12 cellular contexts compared by ENCODE assay signal in the genomic region with DNA sequence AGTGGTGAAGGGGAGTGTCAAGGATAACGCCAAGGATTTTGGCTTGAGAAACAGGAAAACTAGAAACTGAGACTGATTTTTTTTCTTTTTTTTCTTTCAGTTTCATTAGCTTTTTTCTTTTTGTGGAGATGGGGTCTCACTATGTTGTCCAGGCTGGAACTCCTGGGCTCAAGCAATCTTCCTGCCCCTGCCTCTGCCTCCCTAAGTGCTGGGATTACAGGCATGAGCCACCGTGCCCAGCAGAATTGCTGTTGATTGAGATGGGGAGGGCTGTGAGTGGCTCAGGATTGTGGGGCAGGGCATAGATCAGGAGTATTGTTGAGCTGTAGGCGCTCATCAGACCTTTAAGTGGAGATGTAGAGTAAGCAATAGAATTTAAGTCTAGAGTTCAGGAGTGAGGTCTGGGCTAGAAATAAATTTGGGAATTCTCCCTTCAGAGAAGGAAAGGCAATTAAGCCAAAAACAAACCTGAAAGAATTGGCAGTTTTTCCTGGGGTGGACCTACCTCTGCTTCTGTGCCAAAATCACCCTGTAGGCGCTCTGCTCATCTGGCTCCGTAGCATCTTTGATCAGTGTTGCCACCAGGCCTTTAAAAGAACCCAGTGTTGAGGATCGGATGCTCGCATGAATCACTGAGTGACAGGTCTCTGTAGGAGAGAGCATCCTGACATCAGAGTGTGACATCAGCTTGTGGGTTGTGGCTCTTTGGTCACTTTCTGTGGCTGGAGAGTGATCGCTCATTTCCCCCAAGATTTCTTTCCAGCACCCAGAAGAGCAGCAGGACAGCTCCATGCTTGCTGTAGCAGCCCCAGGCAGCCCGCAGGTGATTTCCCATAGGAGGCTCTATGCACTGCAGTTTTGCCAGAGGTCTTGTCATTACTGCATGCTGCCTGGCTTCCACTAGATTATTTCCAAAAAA. TPM values are rescaled to one million over a fixed set of nuclear protein-coding genes. Genes with fewer than 3 reads are reported as not detected.
A peak's percentile ranks its signal among the peaks of the same experiment; 100 is the strongest.
DNase-seq lines count a peak whose midpoint lies in the region; ATAC-seq and TF ChIP-seq lines count a peak whose summit lies in the region.
"Had no signal": no experiment of that assay in that cellular context is flagged by ENCODE, and none has a peak within 500 bp of the region (broad histone marks: within the 10 kb centered on the region; RNA-seq: fewer than 3 reads in every experiment).

No MANE protein-coding gene starts in this region.

- H2BK120ac ChIP-seq in IMR-90 (ENCODE audit: low read depth, low read length), result no peak overlapping the region
- no peak overlapping the region for H2BK120ac ChIP-seq in mesendoderm (ENCODE audit: low read depth, low read length)

- CTCF ChIA-PET in IMR-90 (lab: Yijun Ruan, JAX), result no interaction called here

- no peak overlapping the region for H4K91ac ChIP-seq in IMR-90 (ENCODE audit: insufficient read depth, low read depth, low read length)

- H3K4me2 ChIP-seq in IMR-90 (ENCODE audit: low read depth, low read length) (no peak overlapping the region), mesendoderm (ENCODE audit: low read length) (no peak overlapping the region)

- H3K9me3 Mint-ChIP-seq in activated naive CD4-positive, alpha-beta T cell treated with anti-CD3 and anti-CD28 coated beads, Interleukin-2, amount 50 U/mL, for 72 hours, result no peaks in the 10 kb centered on the region

- dilution Hi-C loops in IMR-90 (cut with HindIII; ENCODE audit: low sequenced_read_pairs, unreplicated experiment), result no loop called here

- no peak for TF ChIP-seq CTCF in IMR-90 (conservative IDR thresholded peaks at IDR 0.05; ENCODE audit: low read depth, low read length)

- no peak overlapping the region for H2AFZ ChIP-seq in IMR-90 (replicated peaks; ENCODE audit: low read length, poor library complexity)

- H3K36me3 Mint-ChIP-seq in activated naive CD4-positive, alpha-beta T cell treated with anti-CD3 and anti-CD28 coated beads, Interleukin-2, amount 50 U/mL, for 72 hours, result no peaks in the 10 kb centered on the region

- no peak overlapping the region for H3K23ac ChIP-seq in IMR-90 (ENCODE audit: low read depth, low read length)
- no peak overlapping the region for H3K23ac ChIP-seq in mesendoderm (ENCODE audit: low read length)

- H3K27ac Mint-ChIP-seq in activated naive CD4-positive, alpha-beta T cell treated with anti-CD3 and anti-CD28 coated beads, Interleukin-2, amount 50 U/mL, for 72 hours, result peak overlapping the region in 1 of 2 donors; percentile 16

- ATAC-seq in IMR-90 (ENCODE audit: low read depth), result peak; percentile 27; the same call in 1 of the 2 replicates
- peak; percentile 97 to 98 for ATAC-seq in activated naive CD4-positive, alpha-beta T cell treated with anti-CD3 and anti-CD28 coated beads, Interleukin-2, amount 50 U/mL, for 72 hours
- ATAC-seq in HG03342 (IDR thresholded peaks at IDR 0.05; ENCODE audit: unreplicated experiment), result no peak
- ATAC-seq: right cardiac atrium had no signal

- no peaks in the 10 kb centered on the region for H3K9me3 ChIP-seq in IMR-90 (ENCODE audit: control insufficient read depth, insufficient read depth, low read length)
- H3K9me3 ChIP-seq: lower lobe of right lung, thoracic aorta had no signal

- H3K36me3 ChIP-seq in IMR-90 (ENCODE audit: control insufficient read depth, insufficient read depth, low read length), result peaks cover 10% of the 10 kb centered on the region
- no peaks in the 10 kb centered on the region for H3K36me3 ChIP-seq in mesendoderm (ENCODE audit: control insufficient read depth, insufficient read depth, low read length)
- H3K36me3 ChIP-seq: lower lobe of right lung, thoracic aorta had no signal

- H4K5ac ChIP-seq in IMR-90 (ENCODE audit: low read depth, low read length) (no peak overlapping the region), mesendoderm (ENCODE audit: low read length) (no peak overlapping the region)

- in situ Hi-C loops in IMR-90 (cut with MboI; ENCODE audit: low sequenced_read_pairs), result no loop called here

- intact Hi-C loops in IMR-90 (cut with micrococcal nuclease), result no loop called here

- no peak overlapping the region for H2AK9ac ChIP-seq in IMR-90 (replicated peaks; ENCODE audit: low read depth, low read length, poor library complexity)

- H3K4ac ChIP-seq in IMR-90 (ENCODE audit: low read depth, low read length) (no peak overlapping the region), mesendoderm (ENCODE audit: low read depth, low read length) (no peak overlapping the region)

- H3K79me1 ChIP-seq in IMR-90 (ENCODE audit: low read depth in 1 of 2, low read length in 2 of 2), result peaks cover 42 to 91% of the 10 kb centered on the region in 2 experiments
- peaks cover 3% of the 10 kb centered on the region for H3K79me1 ChIP-seq in mesendoderm (ENCODE audit: low read length)

- peaks cover 83% of the 10 kb centered on the region for H4K20me1 ChIP-seq in IMR-90 (ENCODE audit: insufficient read depth, low read length)

- H3K79me2 ChIP-seq in mesendoderm (ENCODE audit: control insufficient read depth, insufficient read depth, low read length), result peaks cover 1% of the 10 kb centered on the region

- H3K9me1 ChIP-seq in IMR-90 (ENCODE audit: insufficient read depth, low read length), result peaks cover 11% of the 10 kb centered on the region

- H3K4me3 ChIP-seq in IMR-90 (ENCODE audit: insufficient read depth, low read depth, low read length) (no peak overlapping the region), mesendoderm (ENCODE audit: low read length) (no peak overlapping the region)
- H3K4me3 ChIP-seq: lower lobe of right lung, thoracic aorta had no signal

- H3K27me3 ChIP-seq in IMR-90 (ENCODE audit: control insufficient read depth, insufficient read depth, low read length), result no peaks in the 10 kb centered on the region
- no peaks in the 10 kb centered on the region for H3K27me3 ChIP-seq in mesendoderm (ENCODE audit: insufficient read depth, low read length, poor library complexity)

- POLR2A ChIA-PET in IMR-90 (lab: Charles Lee; ENCODE audit: unreplicated experiment), result no interaction called here

- H2BK5ac ChIP-seq in IMR-90 (ENCODE audit: low read depth, low read length, poor library complexity, severe bottlenecking), result no peak overlapping the region
- H2BK5ac ChIP-seq in mesendoderm (ENCODE audit: low read length), result no peak overlapping the region

- TF ChIP-seq RAD21 in IMR-90 (IDR thresholded peaks at IDR 0.05; ENCODE audit: low read length), result no peak

- H3K27ac ChIP-seq in IMR-90 (ENCODE audit: insufficient read depth, low read length), result no peak overlapping the region
- no peak overlapping the region for H3K27ac ChIP-seq in mesendoderm (ENCODE audit: low read depth, low read length)
- H3K27ac ChIP-seq: thoracic aorta had no signal

- DNase-seq in NK-92 treated with Interleukin-12 subunit alpha and Interleukin-12 subunit beta, amount 100 ng/mL, for 24 hours (lab: John Stamatoyannopoulos, UW), result peak; percentile 57
- no peak for DNase-seq in NK-92 (lab: John Stamatoyannopoulos, UW; ENCODE audit: unreplicated experiment)
- peak; percentile 63 for DNase-seq in IMR-90
- peak; percentile 40 to 86 for DNase-seq in activated naive CD4-positive, alpha-beta T cell treated with anti-CD3 and anti-CD28 coated beads, Interleukin-2, amount 50 U/mL, for 72 hours (ENCODE audit: low spot score in 2 of 2)
- DNase-seq in stimulated activated CD4-positive, alpha-beta T cell treated with anti-CD3 and anti-CD28 coated beads, Interleukin-2, amount 100 ng/mL, for 48 hours, result peak; percentile 32 to 37
- DNase-seq in mesendoderm, result no peak
- no peak for DNase-seq in COLO829 (ENCODE audit: low spot score)
- DNase-seq: GF-D8, lower lobe of right lung, right cardiac atrium had no signal

- H4K8ac ChIP-seq in IMR-90 (ENCODE audit: low read depth in 2 of 2, low read length in 2 of 2) (no peak overlapping the region), mesendoderm (ENCODE audit: low read depth, low read length) (no peak overlapping the region)

- H2AK5ac ChIP-seq in IMR-90 (ENCODE audit: low read depth, low read length) (no peak overlapping the region), mesendoderm (ENCODE audit: low read length) (no peak overlapping the region)

- H2BK20ac ChIP-seq in IMR-90 (ENCODE audit: low read depth, low read length), result no peak overlapping the region

- H3K14ac ChIP-seq in IMR-90 (replicated peaks; ENCODE audit: low read depth, low read length), result no peak overlapping the region

- no TSS peak for BruUV-seq in IMR-90 (replicated peaks; lab: Mats Ljungman, UMichigan)

- no peak overlapping the region for H3K56ac ChIP-seq in IMR-90 (ENCODE audit: extremely low read depth, insufficient read depth, low read length)
- H3K56ac ChIP-seq in mesendoderm (ENCODE audit: low read length), result no peak overlapping the region

- WGBS in IMR-90 (ENCODE audit: extremely low coverage in 2 of 2, insufficient read length in 1 of 2), 2 experiments, result no CpG with 5 or more reads among the region's 9 CpGs
- WGBS in mesendoderm (ENCODE audit: extremely low coverage, insufficient coverage, low lambda C conversion rate), result no CpG with 5 or more reads among the region's 9 CpGs

- no peaks in the 10 kb centered on the region; the same call in 1 of the 2 replicates for H3K4me1 ChIP-seq in IMR-90 (ENCODE audit: control insufficient read depth, insufficient read depth, low read length)
- peaks cover 2% of the 10 kb centered on the region for H3K4me1 ChIP-seq in mesendoderm (ENCODE audit: control insufficient read depth, low read depth, low read length)

- H3K9ac ChIP-seq in IMR-90 (ENCODE audit: low read depth, low read length) (no peak overlapping the region), mesendoderm (ENCODE audit: low read length) (no peak overlapping the region)

- no peak overlapping the region for H3K18ac ChIP-seq in IMR-90 (ENCODE audit: low read depth, low read length)
- H3K18ac ChIP-seq in mesendoderm (ENCODE audit: low read length), result no peak overlapping the region

- no peak for TF ChIP-seq POLR2A in IMR-90 (IDR thresholded peaks at IDR 0.05; ENCODE audit: low read depth, low read length)

- H2BK15ac ChIP-seq in IMR-90 (ENCODE audit: low read depth, low read length) (no peak overlapping the region), mesendoderm (replicated peaks; ENCODE audit: low read depth) (no peak overlapping the region)

TF ChIP-seq in IMR-90, 13 proteins besides CTCF, POLR2A, EP300 and RAD21 (continues in another document):
- TF ChIP-seq RFX5 (IDR thresholded peaks at IDR 0.05; ENCODE audit: low read depth, low read length) (no peak), NFE2L2 (IDR thresholded peaks at IDR 0.05; ENCODE audit: low read depth, low read length) (no peak), CEBPB (IDR thresholded peaks at IDR 0.05; ENCODE audit: low read depth, low read length) (no peak)

RNA-seq across cellular contexts. Expression of a gene that starts 15.8 kb away (rescaled TPM):
- 5.3 and 5.4 TPM in 2 replicates for total RNA-seq in IMR-90 (2012; rRNA removed)
- 10.3 TPM in 2 replicates for polyA plus RNA-seq in IMR-90 (2012; rRNA removed)
- 6.5 and 8.3 TPM in 2 replicates for polyA plus RNA-seq in IMR-90 (2012; cell fraction: cytosol; rRNA removed)
- polyA plus RNA-seq in IMR-90 (2012; cell fraction: nucleus; rRNA removed; ENCODE audit: low replicate concordance), result 4.5 and 10.1 TPM in 2 replicates
- 1 to 10 TPM; 7.2 to 7.8 TPM for total RNA-seq in activated naive CD4-positive, alpha-beta T cell treated with anti-CD3 and anti-CD28 coated beads, Interleukin-2, amount 50 U/mL, for 72 hours
- polyA plus RNA-seq in mesendoderm (2013, experiment 1 of 2), result 13.8 TPM
- polyA plus RNA-seq in mesendoderm (2013, experiment 2 of 2), result 13.9 TPM

Comparison
In these comparisons a context has a peak if more than half of its experiments do, and no peak if none do; other contexts are left out.
1. DNase-seq: peak in NK-92 treated with Interleukin-12 subunit alpha and Interleukin-12 subunit beta, amount 100 ng/mL, for 24 hours (single experiment), IMR-90 (single experiment), activated naive CD4-positive, alpha-beta T cell treated with anti-CD3 and anti-CD28 coated beads, Interleukin-2, amount 50 U/mL, for 72 hours (2 of 2) and stimulated activated CD4-positive, alpha-beta T cell treated with anti-CD3 and anti-CD28 coated beads, Interleukin-2, amount 100 ng/mL, for 48 hours (2 of 2); none in NK-92 (single experiment), mesendoderm (single experiment) and COLO829 (single experiment).